Comparison of ENCODE assay signal across 29 cellular contexts in genomic region chr2:231998046-231998445, GRCh38.
"Had no signal": no experiment of that assay in that cellular context is flagged by ENCODE, and none has a peak within 500 bp of the region (broad histone marks: within the 10 kb centered on the region; RNA-seq: fewer than 3 reads in every experiment).

No MANE protein-coding gene starts in this region.

- H3K4me1 ChIP-seq: breast epithelium had no signal

- H3K36me3 ChIP-seq: breast epithelium, MG63 had no signal

- H3K4me3 Mint-ChIP-seq: activated B cell treated with CpG ODN at 0.5 μM for 24 hours; activated CD4-positive, alpha-beta memory T cell treated with anti-CD3 and anti-CD28 coated beads for 36 hours; activated CD4-positive, alpha-beta T cell treated with anti-CD3 and anti-CD28 coated beads, Interleukin-2, amount 10 ng/mL, durations not matched to agents 24 days and 14 days had no signal

- H3K27ac Mint-ChIP-seq: activated B cell treated with CpG ODN at 0.5 μM for 24 hours; activated CD4-positive, alpha-beta memory T cell treated with anti-CD3 and anti-CD28 coated beads for 36 hours; activated CD4-positive, alpha-beta T cell treated with anti-CD3 and anti-CD28 coated beads, Interleukin-2, amount 10 ng/mL, durations not matched to agents 24 days and 14 days; activated T-helper 2 cell treated with anti-CD3 and anti-CD28 coated beads, Interferon-gamma antibody, Interleukin-2, Interleukin-4, amounts not matched to agents 10 μg/mL and 5 μg/mL and 100 μg/mL, durations not matched to agents 14 hours and 24 hours and 36 hours had no signal

- H3K27ac ChIP-seq: breast epithelium, RWPE1 had no signal

- H3K4me1 Mint-ChIP-seq: activated CD4-positive, alpha-beta T cell treated with anti-CD3 and anti-CD28 coated beads, Interleukin-2, amount 10 ng/mL, durations not matched to agents 24 days and 14 days had no signal

- DNase-seq: activated B cell treated with CpG ODN at 0.5 μM for 24 hours; activated CD4-positive, alpha-beta memory T cell treated with anti-CD3 and anti-CD28 coated beads for 36 hours; activated CD4-positive, alpha-beta T cell treated with anti-CD3 and anti-CD28 coated beads for 1 hour; activated CD4-positive, alpha-beta T cell treated with anti-CD3 and anti-CD28 coated beads, Interleukin-2, amount 10 ng/mL, durations not matched to agents 24 days and 14 days; activated CD8-positive, alpha-beta memory T cell treated with anti-CD3 and anti-CD28 coated beads for 24 hours; activated gamma-delta T cell treated with Interleukin-2 at 50 U/mL for 16 hours; activated naive CD4-positive, alpha-beta T cell treated with anti-CD3 and anti-CD28 coated beads, Interleukin-2, amount 50 U/mL, for 16 hours; activated T-cell treated with anti-CD3 and anti-CD28 coated beads, Interleukin-2, amount 50 U/mL, for 48 hours; aorta; central memory CD4-positive, alpha-beta T cell; MG63; MV-4-11; NCI-H1092 treated with DMSO at 0.1 percent for 48 hours; NCI-H1417 treated with DMSO at 0.1 percent for 48 hours; NCI-H1694; NCI-H2029 treated with DMSO at 0.1 percent for 48 hours; NCI-H345; NCI-H510A; NCI-H526 treated with DMSO at 0.1 percent for 48 hours; NCI-H82; OCI-M1; SHP77 treated with DMSO at 0.1 percent for 48 hours; T-helper 2 cell; T1000 had no signal

- FAIRE-seq: TTC549 had no signal

- H3K4me3 ChIP-seq: breast epithelium, MG63 had no signal

- H3K9me3 Mint-ChIP-seq: activated B cell treated with CpG ODN at 0.5 μM for 24 hours; activated CD4-positive, alpha-beta memory T cell treated with anti-CD3 and anti-CD28 coated beads for 36 hours; activated CD4-positive, alpha-beta T cell treated with anti-CD3 and anti-CD28 coated beads, Interleukin-2, amount 10 ng/mL, durations not matched to agents 24 days and 14 days; activated T-helper 2 cell treated with anti-CD3 and anti-CD28 coated beads, Interferon-gamma antibody, Interleukin-2, Interleukin-4, amounts not matched to agents 10 μg/mL and 5 μg/mL and 100 μg/mL, durations not matched to agents 14 hours and 24 hours and 36 hours had no signal

- H3K9me3 ChIP-seq: breast epithelium, MG63 had no signal

- H3K27me3 ChIP-seq: breast epithelium, MG63 had no signal

- H3K27me3 Mint-ChIP-seq: activated B cell treated with CpG ODN at 0.5 μM for 24 hours; activated CD4-positive, alpha-beta memory T cell treated with anti-CD3 and anti-CD28 coated beads for 36 hours; activated CD4-positive, alpha-beta T cell treated with anti-CD3 and anti-CD28 coated beads, Interleukin-2, amount 10 ng/mL, durations not matched to agents 24 days and 14 days had no signal

- H3K36me3 Mint-ChIP-seq: activated CD4-positive, alpha-beta memory T cell treated with anti-CD3 and anti-CD28 coated beads for 36 hours had no signal

- ATAC-seq: Panc1 had no signal
